1 cellular context compared by ENCODE assay signal in genomic region chr1:28104866-28105467, GRCh38.
TF ChIP-seq lines count a peak whose summit lies in the region.

No MANE protein-coding gene starts in this region.

TF ChIP-seq in IMR-90, 13 proteins besides CTCF, POLR2A, EP300 and RAD21 (continued from another document):
- no peak for TF ChIP-seq ELK1 (IDR thresholded peaks at IDR 0.05; ENCODE audit: borderline replicate concordance, low read depth, low read length)
